Comparison of ENCODE assay signal across 16 cellular contexts in the genomic region with DNA sequence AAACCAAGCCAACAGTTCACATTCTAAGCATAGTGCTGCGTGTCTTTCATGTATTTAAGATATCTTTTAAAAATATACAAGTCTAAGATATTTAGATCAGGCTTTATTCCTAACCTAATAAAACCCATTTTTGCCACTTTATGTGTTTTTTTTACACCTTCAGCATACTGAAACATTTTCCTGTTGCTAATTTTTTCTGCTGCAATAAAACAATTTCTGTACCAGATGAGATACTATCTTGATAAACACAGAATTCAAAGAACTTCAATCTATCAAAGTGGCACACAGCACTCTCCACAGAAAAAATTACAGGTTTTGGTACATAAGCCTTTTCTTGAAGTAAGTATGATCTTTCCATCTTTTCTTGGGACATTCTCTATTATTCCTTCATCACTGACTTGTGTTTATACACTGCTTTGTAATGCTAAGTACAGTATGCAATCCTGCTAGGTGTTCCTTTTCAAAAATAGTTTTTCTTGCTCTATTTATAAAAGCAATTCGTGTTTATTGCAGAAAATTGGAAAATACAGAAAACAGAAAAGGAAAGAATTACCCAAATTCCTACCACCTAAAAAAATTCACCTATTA.
"Had no signal": no experiment of that assay in that cellular context is flagged by ENCODE, and none has a peak within 500 bp of the region (broad histone marks: within the 10 kb centered on the region; RNA-seq: fewer than 3 reads in every experiment).

No MANE protein-coding gene starts in this region.

- H3K4me3 Mint-ChIP-seq: activated B cell treated with CpG ODN at 0.5 μM for 24 hours; activated CD4-positive, alpha-beta memory T cell treated with anti-CD3 and anti-CD28 coated beads for 36 hours; activated naive CD8-positive, alpha-beta T cell treated with anti-CD3 and anti-CD28 coated beads, Interleukin-2, amount 10 ng/mL, durations not matched to agents 7 days and 5 days; activated T-cell treated with anti-CD3 and anti-CD28 coated beads, Interleukin-2, amount 50 U/mL, for 24 hours; natural killer cell treated with Interleukin-12 subunit alpha and Interleukin-12 subunit beta and Interleukin-15 and Interleukin-18, amount 100 ng/mL, for 72 hours; stimulated activated naive B cell treated with anti-CD40 and anti-IgM and Interleukin-4, amounts not matched to agents 10 μg/mL and 1 μg/mL and 100 μg/mL, for 72 hours; T-helper 2 cell treated with Interferon-gamma antibody and Interleukin-4, amounts not matched to agents 5 μg/mL and 100 μg/mL, for 36 hours had no signal

- H3K27me3 Mint-ChIP-seq: activated B cell treated with CpG ODN at 0.5 μM for 24 hours; activated CD4-positive, alpha-beta memory T cell treated with anti-CD3 and anti-CD28 coated beads for 36 hours; activated naive CD8-positive, alpha-beta T cell treated with anti-CD3 and anti-CD28 coated beads, Interleukin-2, amount 10 ng/mL, durations not matched to agents 7 days and 5 days; activated T-cell treated with anti-CD3 and anti-CD28 coated beads, Interleukin-2, amount 50 U/mL, for 24 hours; natural killer cell treated with Interleukin-12 subunit alpha and Interleukin-12 subunit beta and Interleukin-15 and Interleukin-18, amount 100 ng/mL, for 72 hours; stimulated activated naive B cell treated with anti-CD40 and anti-IgM and Interleukin-4, amounts not matched to agents 10 μg/mL and 1 μg/mL and 100 μg/mL, for 72 hours had no signal

- H3K36me3 Mint-ChIP-seq: natural killer cell treated with Interleukin-12 subunit alpha and Interleukin-12 subunit beta and Interleukin-15 and Interleukin-18, amount 100 ng/mL, for 72 hours had no signal

- H3K4me3 ChIP-seq: body of pancreas, colonic mucosa, lower lobe of right lung, upper lobe of right lung had no signal

- H3K27ac Mint-ChIP-seq: activated B cell treated with CpG ODN at 0.5 μM for 24 hours; activated CD4-positive, alpha-beta memory T cell treated with anti-CD3 and anti-CD28 coated beads for 36 hours; activated naive CD8-positive, alpha-beta T cell treated with anti-CD3 and anti-CD28 coated beads, Interleukin-2, amount 10 ng/mL, durations not matched to agents 7 days and 5 days; activated T-cell treated with anti-CD3 and anti-CD28 coated beads, Interleukin-2, amount 50 U/mL, for 24 hours; activated T-helper 2 cell treated with anti-CD3 and anti-CD28 coated beads, Interferon-gamma antibody, Interleukin-2, Interleukin-4, amounts not matched to agents 10 μg/mL and 5 μg/mL and 100 μg/mL, durations not matched to agents 14 hours and 24 hours and 36 hours; stimulated activated naive B cell treated with anti-CD40 and anti-IgM and Interleukin-4, amounts not matched to agents 10 μg/mL and 1 μg/mL and 100 μg/mL, for 72 hours; T-helper 2 cell treated with Interferon-gamma antibody and Interleukin-4, amounts not matched to agents 5 μg/mL and 100 μg/mL, for 36 hours had no signal

- H3K9me3 Mint-ChIP-seq: activated CD4-positive, alpha-beta memory T cell treated with anti-CD3 and anti-CD28 coated beads for 36 hours; activated T-cell treated with anti-CD3 and anti-CD28 coated beads, Interleukin-2, amount 50 U/mL, for 24 hours; natural killer cell treated with Interleukin-12 subunit alpha and Interleukin-12 subunit beta and Interleukin-15 and Interleukin-18, amount 100 ng/mL, for 72 hours; T-helper 2 cell treated with Interferon-gamma antibody and Interleukin-4, amounts not matched to agents 5 μg/mL and 100 μg/mL, for 36 hours had no signal

- ATAC-seq: body of pancreas; natural killer cell treated with Interleukin-12 subunit alpha and Interleukin-12 subunit beta and Interleukin-15 and Interleukin-18, amount 100 ng/mL, for 72 hours; stimulated activated naive B cell treated with anti-CD40 and anti-IgM and Interleukin-4, amounts not matched to agents 10 μg/mL and 1 μg/mL and 100 μg/mL, for 72 hours; upper lobe of right lung had no signal

- DNase-seq: activated B cell treated with CpG ODN at 0.5 μM for 24 hours; activated CD4-positive, alpha-beta memory T cell treated with anti-CD3 and anti-CD28 coated beads for 36 hours; activated CD4-positive, alpha-beta T cell treated with anti-CD3 and anti-CD28 coated beads for 4 hours; activated naive CD4-positive, alpha-beta T cell treated with Interleukin-2 at 50 U/mL for 16 hours; activated naive CD8-positive, alpha-beta T cell treated with anti-CD3 and anti-CD28 coated beads, Interleukin-2, amount 10 ng/mL, durations not matched to agents 7 days and 5 days; activated T-cell treated with anti-CD3 and anti-CD28 coated beads, Interleukin-2, amount 50 U/mL, for 24 hours; body of pancreas; central memory CD4-positive, alpha-beta T cell; colonic mucosa; left colon; lower lobe of right lung; stimulated activated naive B cell treated with anti-CD40 and anti-IgM and Interleukin-4, amounts not matched to agents 10 μg/mL and 1 μg/mL and 100 μg/mL, for 72 hours; upper lobe of right lung had no signal

- H3K36me3 ChIP-seq: colonic mucosa, lower lobe of right lung, upper lobe of right lung had no signal

- H3K27me3 ChIP-seq: body of pancreas, colonic mucosa, upper lobe of right lung had no signal

- H3K9me3 ChIP-seq: body of pancreas, colonic mucosa, lower lobe of right lung, upper lobe of right lung had no signal

- H3K27ac ChIP-seq: colonic mucosa had no signal
